ENCODE assay signal across 1 cellular context in genomic region chr9:105146677-105147076, GRCh38.
TF ChIP-seq lines count a peak whose summit lies in the region.

No MANE protein-coding gene starts in this region.

TF ChIP-seq in SK-N-SH, 30 proteins besides CTCF, POLR2A, EP300 and RAD21 (continued from another document):
- TF ChIP-seq ZBTB33 (IDR thresholded peaks at IDR 0.05; ENCODE audit: borderline replicate concordance, low read depth) (no peak), YY1 (IDR thresholded peaks at IDR 0.05; ENCODE audit: low read depth) (no peak), PBX3 (IDR thresholded peaks at IDR 0.05) (peak; percentile 71), ELF1 (IDR thresholded peaks at IDR 0.05) (no peak), NRF1 (IDR thresholded peaks at IDR 0.05; ENCODE audit: low read depth, low read length) (no peak), POLR2AphosphoS5 (IDR thresholded peaks at IDR 0.05; ENCODE audit: low read depth, low read length) (0 out of 2 replicates have a peak, but pooled peaks have one; percentile 34), USF1 (IDR thresholded peaks at IDR 0.05; ENCODE audit: borderline replicate concordance, low read depth) (no peak), REST (IDR thresholded peaks at IDR 0.05; ENCODE audit: low read depth, low read length) (no peak), TEAD4 (IDR thresholded peaks at IDR 0.05; ENCODE audit: borderline replicate concordance, insufficient read depth) (no peak), GABPA (IDR thresholded peaks at IDR 0.05; ENCODE audit: low read depth) (no peak), RFX5 (IDR thresholded peaks at IDR 0.05; ENCODE audit: low read length) (no peak), RCOR1 (IDR thresholded peaks at IDR 0.05; ENCODE audit: low read length) (peak; percentile 86), MEF2A (IDR thresholded peaks at IDR 0.05; ENCODE audit: borderline replicate concordance, low read depth) (no peak), IRF3 (IDR thresholded peaks at IDR 0.05; ENCODE audit: low read depth, low read length) (no peak)
